Comparison of ENCODE assay signal across 29 cellular contexts in genomic region chr3:182651461-182651860, GRCh38.
"Had no signal": no experiment of that assay in that cellular context is flagged by ENCODE, and none has a peak within 500 bp of the region (broad histone marks: within the 10 kb centered on the region; RNA-seq: fewer than 3 reads in every experiment).

No MANE protein-coding gene starts in this region.

- H3K4me3 Mint-ChIP-seq: activated CD4-positive, alpha-beta memory T cell treated with anti-CD3 and anti-CD28 coated beads, Interleukin-2, amount 10 ng/mL, durations not matched to agents 7 days and 5 days; activated CD4-positive, alpha-beta T cell treated with anti-CD3 and anti-CD28 coated beads for 36 hours; activated naive CD8-positive, alpha-beta T cell treated with anti-CD3 and anti-CD28 coated beads, Interleukin-2, amount 10 ng/mL, durations not matched to agents 7 days and 5 days; activated T-helper 17 cell treated with anti-CD3 and anti-CD28 coated beads, Interleukin-2, amount 50 U/mL, for 72 hours had no signal

- H3K4me3 ChIP-seq: adrenal gland, breast epithelium, Peyer's patch, SJCRH30 had no signal

- H3K27me3 Mint-ChIP-seq: activated naive CD8-positive, alpha-beta T cell treated with anti-CD3 and anti-CD28 coated beads, Interleukin-2, amount 10 ng/mL, durations not matched to agents 7 days and 5 days had no signal

- H3K4me1 Mint-ChIP-seq: activated CD4-positive, alpha-beta memory T cell treated with anti-CD3 and anti-CD28 coated beads, Interleukin-2, amount 10 ng/mL, durations not matched to agents 7 days and 5 days; activated CD4-positive, alpha-beta T cell treated with anti-CD3 and anti-CD28 coated beads for 36 hours; activated naive CD8-positive, alpha-beta T cell treated with anti-CD3 and anti-CD28 coated beads, Interleukin-2, amount 10 ng/mL, durations not matched to agents 7 days and 5 days; activated T-helper 17 cell treated with anti-CD3 and anti-CD28 coated beads, Interleukin-2, amount 50 U/mL, for 72 hours had no signal

- H3K4me2 ChIP-seq: SK-N-SH had no signal

- H3K36me3 ChIP-seq: adrenal gland, breast epithelium, Peyer's patch, SJCRH30 had no signal

- H3K9ac ChIP-seq: SK-N-SH had no signal

- ATAC-seq: activated CD4-positive, alpha-beta T cell treated with anti-CD3 and anti-CD28 coated beads for 36 hours; activated T-helper 17 cell treated with anti-CD3 and anti-CD28 coated beads, Interleukin-2, amount 50 U/mL, for 72 hours had no signal

- H3K36me3 Mint-ChIP-seq: activated naive CD8-positive, alpha-beta T cell treated with anti-CD3 and anti-CD28 coated beads, Interleukin-2, amount 10 ng/mL, durations not matched to agents 7 days and 5 days had no signal

- H3K9me3 Mint-ChIP-seq: activated CD4-positive, alpha-beta memory T cell treated with anti-CD3 and anti-CD28 coated beads, Interleukin-2, amount 10 ng/mL, durations not matched to agents 7 days and 5 days; activated naive CD8-positive, alpha-beta T cell treated with anti-CD3 and anti-CD28 coated beads, Interleukin-2, amount 10 ng/mL, durations not matched to agents 7 days and 5 days; activated T-helper 17 cell treated with anti-CD3 and anti-CD28 coated beads, Interleukin-2, amount 50 U/mL, for 72 hours had no signal

- H3K27ac Mint-ChIP-seq: activated CD4-positive, alpha-beta memory T cell treated with anti-CD3 and anti-CD28 coated beads, Interleukin-2, amount 10 ng/mL, durations not matched to agents 7 days and 5 days; activated CD4-positive, alpha-beta T cell treated with anti-CD3 and anti-CD28 coated beads for 36 hours; activated naive CD8-positive, alpha-beta T cell treated with anti-CD3 and anti-CD28 coated beads, Interleukin-2, amount 10 ng/mL, durations not matched to agents 7 days and 5 days; activated T-helper 17 cell treated with anti-CD3 and anti-CD28 coated beads, Interleukin-2, amount 50 U/mL, for 72 hours had no signal

- H3K9me3 ChIP-seq: adrenal gland, breast epithelium, Peyer's patch, SJCRH30, SK-N-SH had no signal

- H3K4me1 ChIP-seq: adrenal gland, breast epithelium, Peyer's patch, SJCRH30 had no signal

- DNase-seq: activated CD4-positive, alpha-beta memory T cell treated with anti-CD3 and anti-CD28 coated beads, Interleukin-2, amount 10 ng/mL, durations not matched to agents 7 days and 5 days; activated CD4-positive, alpha-beta T cell treated with anti-CD3 and anti-CD28 coated beads for 36 hours; activated CD4-positive, alpha-beta T cell treated with anti-CD3 and anti-CD28 coated beads, Interleukin-2, amount 50 U/mL, for 1 hour; activated gamma-delta T cell treated with Interleukin-2 at 50 U/mL for 16 hours; activated naive CD4-positive, alpha-beta T cell treated with anti-CD3 and anti-CD28 coated beads, Interleukin-2, amount 50 U/mL, for 16 hours; activated naive CD8-positive, alpha-beta T cell treated with anti-CD3 and anti-CD28 coated beads, Interleukin-2, amount 10 ng/mL, durations not matched to agents 7 days and 5 days; activated T-cell treated with anti-CD3 and anti-CD28 coated beads for 4 hours; activated T-cell treated with anti-CD3 and anti-CD28 coated beads, Interleukin-2, amount 50 U/mL, for 48 hours; adrenal gland; anterior cingulate cortex; caudate nucleus; KG1; NCI-H1092; NCI-H1417; NCI-H1694 treated with DMSO at 0.1 percent for 48 hours; NCI-H2029 treated with DMSO at 0.1 percent for 48 hours; NCI-H510A treated with DMSO at 0.1 percent for 48 hours; NCI-H69; NK-92 treated with Interleukin-12 subunit alpha and Interleukin-12 subunit beta, amount 100 ng/mL, for 24 hours; OCI-M1; Peyer's patch; Right ventricle myocardium superior; SJCRH30; SK-N-SH; T-helper 1 cell had no signal

- H3K27ac ChIP-seq: adrenal gland, breast epithelium, Peyer's patch, RWPE1, SJCRH30, VCaP had no signal

- H3K27me3 ChIP-seq: adrenal gland, breast epithelium, Peyer's patch, SJCRH30 had no signal
